1 cellular context compared by ENCODE assay signal in the genomic region with DNA sequence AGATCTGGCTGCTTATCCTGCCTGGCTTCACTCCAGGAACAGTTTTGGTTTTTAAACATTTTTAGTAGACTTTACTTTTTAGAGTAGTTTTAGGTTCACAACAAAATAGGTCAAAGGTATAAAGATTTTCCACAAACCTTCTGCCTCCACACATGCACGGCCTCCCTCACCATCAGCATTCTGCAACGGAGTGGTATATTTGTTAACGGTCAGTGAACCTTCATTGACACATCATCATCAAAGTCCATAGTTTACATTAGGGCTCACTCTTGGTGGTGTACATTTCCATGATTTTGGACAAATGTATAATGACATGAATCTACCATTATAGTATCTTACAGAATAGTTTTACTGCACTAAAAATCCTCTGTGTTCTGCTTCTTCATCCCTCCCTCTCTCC.
A peak's percentile ranks its signal among the peaks of the same experiment; 100 is the strongest.
TF ChIP-seq lines count a peak whose summit lies in the region.

No MANE protein-coding gene starts in this region.

TF ChIP-seq in HepG2, 621 proteins besides CTCF, POLR2A, EP300 and RAD21 (continued from another document and continues in another):
- TF ChIP-seq, protein P1, sequence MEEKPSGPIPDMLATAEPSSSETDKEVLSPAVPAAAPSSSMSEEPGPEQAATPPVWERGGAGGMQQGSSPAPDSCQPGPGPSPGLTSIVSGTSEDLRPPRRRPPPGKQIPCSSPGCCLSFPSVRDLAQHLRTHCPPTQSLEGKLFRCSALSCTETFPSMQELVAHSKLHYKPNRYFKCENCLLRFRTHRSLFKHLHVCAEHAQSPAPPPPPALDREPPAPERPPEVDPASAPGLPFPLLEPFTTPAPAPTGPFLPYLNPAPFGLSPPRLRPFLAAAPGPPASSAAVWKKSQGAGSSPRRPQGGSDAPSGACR (CRISPR knock-in tag; IDR thresholded peaks at IDR 0.05) = no peak
- TF ChIP-seq, protein P2, sequence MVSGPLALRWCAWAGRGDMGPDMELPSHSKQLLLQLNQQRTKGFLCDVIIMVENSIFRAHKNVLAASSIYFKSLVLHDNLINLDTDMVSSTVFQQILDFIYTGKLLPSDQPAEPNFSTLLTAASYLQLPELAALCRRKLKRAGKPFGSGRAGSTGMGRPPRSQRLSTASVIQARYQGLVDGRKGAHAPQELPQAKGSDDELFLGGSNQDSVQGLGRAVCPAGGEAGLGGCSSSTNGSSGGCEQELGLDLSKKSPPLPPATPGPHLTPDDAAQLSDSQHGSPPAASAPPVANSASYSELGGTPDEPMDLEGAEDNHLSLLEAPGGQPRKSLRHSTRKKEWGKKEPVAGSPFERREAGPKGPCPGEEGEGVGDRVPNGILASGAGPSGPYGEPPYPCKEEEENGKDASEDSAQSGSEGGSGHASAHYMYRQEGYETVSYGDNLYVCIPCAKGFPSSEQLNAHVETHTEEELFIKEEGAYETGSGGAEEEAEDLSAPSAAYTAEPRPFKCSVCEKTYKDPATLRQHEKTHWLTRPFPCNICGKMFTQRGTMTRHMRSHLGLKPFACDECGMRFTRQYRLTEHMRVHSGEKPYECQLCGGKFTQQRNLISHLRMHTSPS (CRISPR knock-in tag; IDR thresholded peaks at IDR 0.05; ENCODE audit: low read depth) = no peak; the same call in 1 of the 2 replicates
- TF ChIP-seq ZBTB21 (CRISPR knock-in tag; IDR thresholded peaks at IDR 0.05) = no peak
- no peak for TF ChIP-seq GTF3A (CRISPR knock-in tag; conservative IDR thresholded peaks at IDR 0.05)
- TF ChIP-seq, protein P3, sequence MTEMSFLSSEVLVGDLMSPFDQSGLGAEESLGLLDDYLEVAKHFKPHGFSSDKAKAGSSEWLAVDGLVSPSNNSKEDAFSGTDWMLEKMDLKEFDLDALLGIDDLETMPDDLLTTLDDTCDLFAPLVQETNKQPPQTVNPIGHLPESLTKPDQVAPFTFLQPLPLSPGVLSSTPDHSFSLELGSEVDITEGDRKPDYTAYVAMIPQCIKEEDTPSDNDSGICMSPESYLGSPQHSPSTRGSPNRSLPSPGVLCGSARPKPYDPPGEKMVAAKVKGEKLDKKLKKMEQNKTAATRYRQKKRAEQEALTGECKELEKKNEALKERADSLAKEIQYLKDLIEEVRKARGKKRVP (CRISPR knock-in tag; IDR thresholded peaks at IDR 0.05) = no peak
- no peak for TF ChIP-seq ZNF17 (CRISPR knock-in tag; IDR thresholded peaks at IDR 0.05)
- no peak for TF ChIP-seq SRSF4 (IDR thresholded peaks at IDR 0.05; ENCODE audit: low read depth, low read length, poor library complexity, severe bottlenecking)
- TF ChIP-seq, protein P4, sequence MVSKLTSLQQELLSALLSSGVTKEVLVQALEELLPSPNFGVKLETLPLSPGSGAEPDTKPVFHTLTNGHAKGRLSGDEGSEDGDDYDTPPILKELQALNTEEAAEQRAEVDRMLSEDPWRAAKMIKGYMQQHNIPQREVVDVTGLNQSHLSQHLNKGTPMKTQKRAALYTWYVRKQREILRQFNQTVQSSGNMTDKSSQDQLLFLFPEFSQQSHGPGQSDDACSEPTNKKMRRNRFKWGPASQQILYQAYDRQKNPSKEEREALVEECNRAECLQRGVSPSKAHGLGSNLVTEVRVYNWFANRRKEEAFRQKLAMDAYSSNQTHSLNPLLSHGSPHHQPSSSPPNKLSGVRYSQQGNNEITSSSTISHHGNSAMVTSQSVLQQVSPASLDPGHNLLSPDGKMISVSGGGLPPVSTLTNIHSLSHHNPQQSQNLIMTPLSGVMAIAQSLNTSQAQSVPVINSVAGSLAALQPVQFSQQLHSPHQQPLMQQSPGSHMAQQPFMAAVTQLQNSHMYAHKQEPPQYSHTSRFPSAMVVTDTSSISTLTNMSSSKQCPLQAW (CRISPR knock-in tag; IDR thresholded peaks at IDR 0.05) = no peak
- TF ChIP-seq HNRNPUL1 (IDR thresholded peaks at IDR 0.05; ENCODE audit: low read depth, low read length) = no peak
- peak; percentile 82 for TF ChIP-seq RXRB (CRISPR knock-in tag; IDR thresholded peaks at IDR 0.05; ENCODE audit: borderline replicate concordance)
- TF ChIP-seq ZNF383 (CRISPR knock-in tag; IDR thresholded peaks at IDR 0.05; ENCODE audit: borderline replicate concordance) = no peak
- no peak; the same call in 1 of the 2 replicates for TF ChIP-seq ZNF672 (CRISPR knock-in tag; IDR thresholded peaks at IDR 0.05)
- TF ChIP-seq, protein P5, sequence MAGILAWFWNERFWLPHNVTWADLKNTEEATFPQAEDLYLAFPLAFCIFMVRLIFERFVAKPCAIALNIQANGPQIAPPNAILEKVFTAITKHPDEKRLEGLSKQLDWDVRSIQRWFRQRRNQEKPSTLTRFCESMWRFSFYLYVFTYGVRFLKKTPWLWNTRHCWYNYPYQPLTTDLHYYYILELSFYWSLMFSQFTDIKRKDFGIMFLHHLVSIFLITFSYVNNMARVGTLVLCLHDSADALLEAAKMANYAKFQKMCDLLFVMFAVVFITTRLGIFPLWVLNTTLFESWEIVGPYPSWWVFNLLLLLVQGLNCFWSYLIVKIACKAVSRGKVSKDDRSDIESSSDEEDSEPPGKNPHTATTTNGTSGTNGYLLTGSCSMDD (CRISPR knock-in tag; IDR thresholded peaks at IDR 0.05) = no peak
- no peak for TF ChIP-seq KMT2A (CRISPR knock-in tag; IDR thresholded peaks at IDR 0.05)
- no peak for TF ChIP-seq EED (CRISPR knock-in tag; IDR thresholded peaks at IDR 0.05)
- TF ChIP-seq FOXK1 (CRISPR knock-in tag; IDR thresholded peaks at IDR 0.05; ENCODE audit: borderline replicate concordance, low read depth) = no peak
- TF ChIP-seq, protein P6, sequence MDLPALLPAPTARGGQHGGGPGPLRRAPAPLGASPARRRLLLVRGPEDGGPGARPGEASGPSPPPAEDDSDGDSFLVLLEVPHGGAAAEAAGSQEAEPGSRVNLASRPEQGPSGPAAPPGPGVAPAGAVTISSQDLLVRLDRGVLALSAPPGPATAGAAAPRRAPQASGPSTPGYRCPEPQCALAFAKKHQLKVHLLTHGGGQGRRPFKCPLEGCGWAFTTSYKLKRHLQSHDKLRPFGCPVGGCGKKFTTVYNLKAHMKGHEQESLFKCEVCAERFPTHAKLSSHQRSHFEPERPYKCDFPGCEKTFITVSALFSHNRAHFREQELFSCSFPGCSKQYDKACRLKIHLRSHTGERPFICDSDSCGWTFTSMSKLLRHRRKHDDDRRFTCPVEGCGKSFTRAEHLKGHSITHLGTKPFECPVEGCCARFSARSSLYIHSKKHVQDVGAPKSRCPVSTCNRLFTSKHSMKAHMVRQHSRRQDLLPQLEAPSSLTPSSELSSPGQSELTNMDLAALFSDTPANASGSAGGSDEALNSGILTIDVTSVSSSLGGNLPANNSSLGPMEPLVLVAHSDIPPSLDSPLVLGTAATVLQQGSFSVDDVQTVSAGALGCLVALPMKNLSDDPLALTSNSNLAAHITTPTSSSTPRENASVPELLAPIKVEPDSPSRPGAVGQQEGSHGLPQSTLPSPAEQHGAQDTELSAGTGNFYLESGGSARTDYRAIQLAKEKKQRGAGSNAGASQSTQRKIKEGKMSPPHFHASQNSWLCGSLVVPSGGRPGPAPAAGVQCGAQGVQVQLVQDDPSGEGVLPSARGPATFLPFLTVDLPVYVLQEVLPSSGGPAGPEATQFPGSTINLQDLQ (CRISPR knock-in tag; IDR thresholded peaks at IDR 0.05) = no peak
- peak; percentile 39; the same call in 1 of the 2 replicates for TF ChIP-seq FOXA3 (CRISPR knock-in tag; IDR thresholded peaks at IDR 0.05)
- TF ChIP-seq ZNF777 (CRISPR knock-in tag; IDR thresholded peaks at IDR 0.05) = no peak
- TF ChIP-seq AGO1 (IDR thresholded peaks at IDR 0.05; ENCODE audit: low read depth, low read length, poor library complexity, severe bottlenecking) = no peak
- TF ChIP-seq KDM4B (CRISPR knock-in tag; IDR thresholded peaks at IDR 0.05) = no peak
- TF ChIP-seq, protein P7, sequence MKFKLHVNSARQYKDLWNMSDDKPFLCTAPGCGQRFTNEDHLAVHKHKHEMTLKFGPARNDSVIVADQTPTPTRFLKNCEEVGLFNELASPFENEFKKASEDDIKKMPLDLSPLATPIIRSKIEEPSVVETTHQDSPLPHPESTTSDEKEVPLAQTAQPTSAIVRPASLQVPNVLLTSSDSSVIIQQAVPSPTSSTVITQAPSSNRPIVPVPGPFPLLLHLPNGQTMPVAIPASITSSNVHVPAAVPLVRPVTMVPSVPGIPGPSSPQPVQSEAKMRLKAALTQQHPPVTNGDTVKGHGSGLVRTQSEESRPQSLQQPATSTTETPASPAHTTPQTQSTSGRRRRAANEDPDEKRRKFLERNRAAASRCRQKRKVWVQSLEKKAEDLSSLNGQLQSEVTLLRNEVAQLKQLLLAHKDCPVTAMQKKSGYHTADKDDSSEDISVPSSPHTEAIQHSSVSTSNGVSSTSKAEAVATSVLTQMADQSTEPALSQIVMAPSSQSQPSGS (CRISPR knock-in tag; IDR thresholded peaks at IDR 0.05) = no peak
- peak; percentile 60 for TF ChIP-seq HNF4A (CRISPR knock-in tag; IDR thresholded peaks at IDR 0.05)
- no peak for TF ChIP-seq HNRNPL (IDR thresholded peaks at IDR 0.05; ENCODE audit: low read depth, low read length)
- no peak for TF ChIP-seq MAZ (IDR thresholded peaks at IDR 0.05; ENCODE audit: borderline replicate concordance, low read depth, low read length)
- TF ChIP-seq MAZ (CRISPR knock-in tag; IDR thresholded peaks at IDR 0.05; ENCODE audit: low read depth) = no peak
- TF ChIP-seq CENPT (CRISPR knock-in tag; IDR thresholded peaks at IDR 0.05; ENCODE audit: low read depth) = no peak
- TF ChIP-seq ZNF891 (CRISPR knock-in tag; IDR thresholded peaks at IDR 0.05) = no peak
- TF ChIP-seq ATF1 (CRISPR knock-in tag; IDR thresholded peaks at IDR 0.05) = no peak
- TF ChIP-seq, protein P8, sequence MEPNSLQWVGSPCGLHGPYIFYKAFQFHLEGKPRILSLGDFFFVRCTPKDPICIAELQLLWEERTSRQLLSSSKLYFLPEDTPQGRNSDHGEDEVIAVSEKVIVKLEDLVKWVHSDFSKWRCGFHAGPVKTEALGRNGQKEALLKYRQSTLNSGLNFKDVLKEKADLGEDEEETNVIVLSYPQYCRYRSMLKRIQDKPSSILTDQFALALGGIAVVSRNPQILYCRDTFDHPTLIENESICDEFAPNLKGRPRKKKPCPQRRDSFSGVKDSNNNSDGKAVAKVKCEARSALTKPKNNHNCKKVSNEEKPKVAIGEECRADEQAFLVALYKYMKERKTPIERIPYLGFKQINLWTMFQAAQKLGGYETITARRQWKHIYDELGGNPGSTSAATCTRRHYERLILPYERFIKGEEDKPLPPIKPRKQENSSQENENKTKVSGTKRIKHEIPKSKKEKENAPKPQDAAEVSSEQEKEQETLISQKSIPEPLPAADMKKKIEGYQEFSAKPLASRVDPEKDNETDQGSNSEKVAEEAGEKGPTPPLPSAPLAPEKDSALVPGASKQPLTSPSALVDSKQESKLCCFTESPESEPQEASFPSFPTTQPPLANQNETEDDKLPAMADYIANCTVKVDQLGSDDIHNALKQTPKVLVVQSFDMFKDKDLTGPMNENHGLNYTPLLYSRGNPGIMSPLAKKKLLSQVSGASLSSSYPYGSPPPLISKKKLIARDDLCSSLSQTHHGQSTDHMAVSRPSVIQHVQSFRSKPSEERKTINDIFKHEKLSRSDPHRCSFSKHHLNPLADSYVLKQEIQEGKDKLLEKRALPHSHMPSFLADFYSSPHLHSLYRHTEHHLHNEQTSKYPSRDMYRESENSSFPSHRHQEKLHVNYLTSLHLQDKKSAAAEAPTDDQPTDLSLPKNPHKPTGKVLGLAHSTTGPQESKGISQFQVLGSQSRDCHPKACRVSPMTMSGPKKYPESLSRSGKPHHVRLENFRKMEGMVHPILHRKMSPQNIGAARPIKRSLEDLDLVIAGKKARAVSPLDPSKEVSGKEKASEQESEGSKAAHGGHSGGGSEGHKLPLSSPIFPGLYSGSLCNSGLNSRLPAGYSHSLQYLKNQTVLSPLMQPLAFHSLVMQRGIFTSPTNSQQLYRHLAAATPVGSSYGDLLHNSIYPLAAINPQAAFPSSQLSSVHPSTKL (CRISPR knock-in tag; IDR thresholded peaks at IDR 0.05) = peak; percentile 47; the same call in 1 of the 2 replicates
- no peak for TF ChIP-seq ZNF326 (CRISPR knock-in tag; IDR thresholded peaks at IDR 0.05; ENCODE audit: borderline replicate concordance)
- TF ChIP-seq RAD51 (IDR thresholded peaks at IDR 0.05; ENCODE audit: borderline replicate concordance) = no peak
- TF ChIP-seq ZNF709 (CRISPR knock-in tag; IDR thresholded peaks at IDR 0.05) = no peak
- no peak for TF ChIP-seq RBFOX2 (IDR thresholded peaks at IDR 0.05; ENCODE audit: low read depth, low read length)
- TF ChIP-seq RFXANK (CRISPR knock-in tag; IDR thresholded peaks at IDR 0.05) = no peak
- no peak for TF ChIP-seq ZNF468 (CRISPR knock-in tag; IDR thresholded peaks at IDR 0.05)
- TF ChIP-seq ZNF557 (CRISPR knock-in tag; IDR thresholded peaks at IDR 0.05) = no peak
- TF ChIP-seq, protein P9, sequence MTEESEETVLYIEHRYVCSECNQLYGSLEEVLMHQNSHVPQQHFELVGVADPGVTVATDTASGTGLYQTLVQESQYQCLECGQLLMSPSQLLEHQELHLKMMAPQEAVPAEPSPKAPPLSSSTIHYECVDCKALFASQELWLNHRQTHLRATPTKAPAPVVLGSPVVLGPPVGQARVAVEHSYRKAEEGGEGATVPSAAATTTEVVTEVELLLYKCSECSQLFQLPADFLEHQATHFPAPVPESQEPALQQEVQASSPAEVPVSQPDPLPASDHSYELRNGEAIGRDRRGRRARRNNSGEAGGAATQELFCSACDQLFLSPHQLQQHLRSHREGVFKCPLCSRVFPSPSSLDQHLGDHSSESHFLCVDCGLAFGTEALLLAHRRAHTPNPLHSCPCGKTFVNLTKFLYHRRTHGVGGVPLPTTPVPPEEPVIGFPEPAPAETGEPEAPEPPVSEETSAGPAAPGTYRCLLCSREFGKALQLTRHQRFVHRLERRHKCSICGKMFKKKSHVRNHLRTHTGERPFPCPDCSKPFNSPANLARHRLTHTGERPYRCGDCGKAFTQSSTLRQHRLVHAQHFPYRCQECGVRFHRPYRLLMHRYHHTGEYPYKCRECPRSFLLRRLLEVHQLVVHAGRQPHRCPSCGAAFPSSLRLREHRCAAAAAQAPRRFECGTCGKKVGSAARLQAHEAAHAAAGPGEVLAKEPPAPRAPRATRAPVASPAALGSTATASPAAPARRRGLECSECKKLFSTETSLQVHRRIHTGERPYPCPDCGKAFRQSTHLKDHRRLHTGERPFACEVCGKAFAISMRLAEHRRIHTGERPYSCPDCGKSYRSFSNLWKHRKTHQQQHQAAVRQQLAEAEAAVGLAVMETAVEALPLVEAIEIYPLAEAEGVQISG (CRISPR knock-in tag; IDR thresholded peaks at IDR 0.05) = no peak
- no peak for TF ChIP-seq NFYB (CRISPR knock-in tag; IDR thresholded peaks at IDR 0.05)
- TF ChIP-seq, protein P10, sequence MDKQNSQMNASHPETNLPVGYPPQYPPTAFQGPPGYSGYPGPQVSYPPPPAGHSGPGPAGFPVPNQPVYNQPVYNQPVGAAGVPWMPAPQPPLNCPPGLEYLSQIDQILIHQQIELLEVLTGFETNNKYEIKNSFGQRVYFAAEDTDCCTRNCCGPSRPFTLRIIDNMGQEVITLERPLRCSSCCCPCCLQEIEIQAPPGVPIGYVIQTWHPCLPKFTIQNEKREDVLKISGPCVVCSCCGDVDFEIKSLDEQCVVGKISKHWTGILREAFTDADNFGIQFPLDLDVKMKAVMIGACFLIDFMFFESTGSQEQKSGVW (CRISPR knock-in tag; IDR thresholded peaks at IDR 0.05; ENCODE audit: borderline replicate concordance) = no peak
- no peak for TF ChIP-seq JUND (CRISPR knock-in tag; IDR thresholded peaks at IDR 0.05)
- TF ChIP-seq RFXAP (CRISPR knock-in tag; IDR thresholded peaks at IDR 0.05; ENCODE audit: borderline replicate concordance) = no peak
- TF ChIP-seq ZNF451 (CRISPR knock-in tag; IDR thresholded peaks at IDR 0.05) = no peak
- TF ChIP-seq ZIK1 (CRISPR knock-in tag; IDR thresholded peaks at IDR 0.05; ENCODE audit: borderline replicate concordance, low read depth) = no peak
- TF ChIP-seq ZNF724P (CRISPR knock-in tag; IDR thresholded peaks at IDR 0.05; ENCODE audit: borderline replicate concordance) = no peak
